In genomic region chr3:120622457-120622856, GRCh38 we compare ENCODE assay signal across 1 cellular context.
TF ChIP-seq lines count a peak whose summit lies in the region.

No MANE protein-coding gene starts in this region.

TF ChIP-seq in GM12878, 131 proteins besides CTCF, POLR2A, EP300 and RAD21:
- TF ChIP-seq BMI1 (IDR thresholded peaks at IDR 0.05; ENCODE audit: borderline replicate concordance), result no peak
- 0 out of 2 replicates have a peak, but pooled peaks have one; percentile 17 for TF ChIP-seq NR2F1 (conservative IDR thresholded peaks at IDR 0.05)
- TF ChIP-seq RELB (IDR thresholded peaks at IDR 0.05; ENCODE audit: low read depth), result 0 out of 2 replicates have a peak, but pooled peaks have one; percentile 62
- TF ChIP-seq RELA (IDR thresholded peaks at IDR 0.05; ENCODE audit: borderline replicate concordance, partially characterized antibody), result peak; percentile 14
- peak; percentile 80 for TF ChIP-seq MEF2B (IDR thresholded peaks at IDR 0.05; ENCODE audit: partially characterized antibody, poor library complexity, severe bottlenecking)
- no peak for TF ChIP-seq ZBTB33 (IDR thresholded peaks at IDR 0.05)
- TF ChIP-seq RUNX3 (IDR thresholded peaks at IDR 0.05; ENCODE audit: low read length), result peak; percentile 26; the same call in 1 of the 2 replicates
- peak; percentile 24; the same call in 1 of the 2 replicates for TF ChIP-seq MTA2 (IDR thresholded peaks at IDR 0.05; ENCODE audit: low read depth)
TF ChIP-seq in GM12878: peak in this region for 6.
